ENCODE assay signal across 14 cellular contexts in the genomic region with DNA sequence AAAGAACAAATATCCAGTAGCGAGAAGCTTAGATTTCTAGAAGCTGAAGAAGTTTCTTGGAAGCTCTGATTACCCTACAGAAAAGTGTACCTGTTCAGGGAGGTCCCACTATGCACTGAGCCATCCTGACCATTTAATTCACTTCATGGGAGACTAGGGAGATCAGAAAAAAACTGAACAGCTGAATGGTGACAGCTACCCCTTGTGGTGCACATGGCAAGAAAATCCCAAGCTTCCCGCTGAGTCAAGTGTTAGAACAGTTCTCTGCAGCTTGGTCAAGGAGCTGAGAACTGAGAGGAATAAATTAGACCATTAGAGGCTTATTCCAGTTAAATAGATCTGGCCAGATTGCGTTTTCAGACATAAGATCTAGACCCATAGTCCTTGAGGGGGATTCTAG.
DNase-seq lines count a peak whose midpoint lies in the region; ATAC-seq and TF ChIP-seq lines count a peak whose summit lies in the region.
"Had no signal": no experiment of that assay in that cellular context is flagged by ENCODE, and none has a peak within 500 bp of the region (broad histone marks: within the 10 kb centered on the region; RNA-seq: fewer than 3 reads in every experiment).

No MANE protein-coding gene starts in this region.

- CTCF ChIA-PET in WTC11 (lab: Charles Lee): interaction anchor here (0.9 to 1.8 kb wide), 4 partner anchors 15 to 128 kb away, joined by 3 to 7 read pairs (median 3); no protein-coding TSS in a partner anchor

- H3K4me1 Mint-ChIP-seq in WTC11: no peaks in the 10 kb centered on the region

- POLR2A ChIA-PET in WTC11 (lab: Charles Lee): no interaction called here

- no peak overlapping the region for H3K27ac ChIP-seq in caudate nucleus (ENCODE audit: low read depth, low read length)
- H3K27ac ChIP-seq: esophagus squamous epithelium, left lung, SJCRH30 had no signal

- peak; percentile 59 for ATAC-seq in WTC11
- ATAC-seq: left lung had no signal

- H3K36me3 Mint-ChIP-seq in WTC11: no peaks in the 10 kb centered on the region

- no peak overlapping the region for H3K4me3 Mint-ChIP-seq in WTC11

- H3K9me3 Mint-ChIP-seq in WTC11: peaks cover 5% of the 10 kb centered on the region

- no peak for TF ChIP-seq CTCF in WTC11 (IDR thresholded peaks at IDR 0.05)

- DNase-seq in ELF-1 (ENCODE audit: low read depth, low spot score) (peak; percentile 6), M059J (ENCODE audit: low read depth) (peak; percentile 25), WTC11 (ENCODE audit: low spot score) (no peak), left kidney (ENCODE audit: low read depth, low spot score) (peak; percentile 9), SW480 (ENCODE audit: low spot score) (no peak), caudate nucleus (lab: John Stamatoyannopoulos, UW) (no peak)
- no peak for DNase-seq in activated CD4-positive, alpha-beta T cell treated with anti-CD3 and anti-CD28 coated beads, Interleukin-2, amount 50 U/mL, for 48 hours
- DNase-seq in activated T-cell treated with anti-CD3 and anti-CD28 coated beads, Interleukin-2, amount 50 U/mL, for 1 hour: no peak
- DNase-seq: cortex of kidney, esophagus squamous epithelium, left lung, NCI-H2029, NCI-H774 had no signal

- H3K27ac Mint-ChIP-seq in WTC11: no peak overlapping the region

- H3K27me3 Mint-ChIP-seq in WTC11 (ENCODE audit: low read depth): no peaks in the 10 kb centered on the region

TF ChIP-seq in WTC11, 78 proteins besides CTCF, POLR2A, EP300 and RAD21:
- TF ChIP-seq, protein P1, sequence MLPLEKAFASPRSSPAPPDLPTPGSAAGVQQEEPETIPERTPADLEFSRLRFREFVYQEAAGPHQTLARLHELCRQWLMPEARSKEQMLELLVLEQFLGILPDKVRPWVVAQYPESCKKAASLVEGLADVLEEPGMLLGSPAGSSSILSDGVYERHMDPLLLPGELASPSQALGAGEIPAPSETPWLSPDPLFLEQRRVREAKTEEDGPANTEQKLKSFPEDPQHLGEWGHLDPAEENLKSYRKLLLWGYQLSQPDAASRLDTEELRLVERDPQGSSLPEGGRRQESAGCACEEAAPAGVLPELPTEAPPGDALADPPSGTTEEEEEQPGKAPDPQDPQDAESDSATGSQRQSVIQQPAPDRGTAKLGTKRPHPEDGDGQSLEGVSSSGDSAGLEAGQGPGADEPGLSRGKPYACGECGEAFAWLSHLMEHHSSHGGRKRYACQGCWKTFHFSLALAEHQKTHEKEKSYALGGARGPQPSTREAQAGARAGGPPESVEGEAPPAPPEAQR (CRISPR knock-in tag; IDR thresholded peaks at IDR 0.05): no peak
- TF ChIP-seq, protein P2, sequence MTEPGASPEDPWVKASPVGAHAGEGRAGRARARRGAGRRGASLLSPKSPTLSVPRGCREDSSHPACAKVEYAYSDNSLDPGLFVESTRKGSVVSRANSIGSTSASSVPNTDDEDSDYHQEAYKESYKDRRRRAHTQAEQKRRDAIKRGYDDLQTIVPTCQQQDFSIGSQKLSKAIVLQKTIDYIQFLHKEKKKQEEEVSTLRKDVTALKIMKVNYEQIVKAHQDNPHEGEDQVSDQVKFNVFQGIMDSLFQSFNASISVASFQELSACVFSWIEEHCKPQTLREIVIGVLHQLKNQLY (CRISPR knock-in tag; IDR thresholded peaks at IDR 0.05): no peak
- no peak for TF ChIP-seq RORB (CRISPR knock-in tag; IDR thresholded peaks at IDR 0.05)
- TF ChIP-seq, protein P3, sequence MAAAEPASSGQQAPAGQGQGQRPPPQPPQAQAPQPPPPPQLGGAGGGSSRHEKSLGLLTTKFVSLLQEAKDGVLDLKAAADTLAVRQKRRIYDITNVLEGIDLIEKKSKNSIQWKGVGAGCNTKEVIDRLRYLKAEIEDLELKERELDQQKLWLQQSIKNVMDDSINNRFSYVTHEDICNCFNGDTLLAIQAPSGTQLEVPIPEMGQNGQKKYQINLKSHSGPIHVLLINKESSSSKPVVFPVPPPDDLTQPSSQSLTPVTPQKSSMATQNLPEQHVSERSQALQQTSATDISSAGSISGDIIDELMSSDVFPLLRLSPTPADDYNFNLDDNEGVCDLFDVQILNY (CRISPR knock-in tag; IDR thresholded peaks at IDR 0.05): no peak
- TF ChIP-seq TEAD1 (CRISPR knock-in tag; IDR thresholded peaks at IDR 0.05): no peak
- TF ChIP-seq PRRX2 (CRISPR knock-in tag; IDR thresholded peaks at IDR 0.05): no peak
- TF ChIP-seq JAZF1 (CRISPR knock-in tag; IDR thresholded peaks at IDR 0.05): no peak
- no peak for TF ChIP-seq JUN (CRISPR knock-in tag; IDR thresholded peaks at IDR 0.05)
- TF ChIP-seq GTF2I (CRISPR knock-in tag; conservative IDR thresholded peaks at IDR 0.05): no peak
- TF ChIP-seq, protein P4, sequence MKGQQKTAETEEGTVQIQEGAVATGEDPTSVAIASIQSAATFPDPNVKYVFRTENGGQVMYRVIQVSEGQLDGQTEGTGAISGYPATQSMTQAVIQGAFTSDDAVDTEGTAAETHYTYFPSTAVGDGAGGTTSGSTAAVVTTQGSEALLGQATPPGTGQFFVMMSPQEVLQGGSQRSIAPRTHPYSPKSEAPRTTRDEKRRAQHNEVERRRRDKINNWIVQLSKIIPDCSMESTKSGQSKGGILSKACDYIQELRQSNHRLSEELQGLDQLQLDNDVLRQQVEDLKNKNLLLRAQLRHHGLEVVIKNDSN (CRISPR knock-in tag; IDR thresholded peaks at IDR 0.05): no peak
- TF ChIP-seq, protein P5, sequence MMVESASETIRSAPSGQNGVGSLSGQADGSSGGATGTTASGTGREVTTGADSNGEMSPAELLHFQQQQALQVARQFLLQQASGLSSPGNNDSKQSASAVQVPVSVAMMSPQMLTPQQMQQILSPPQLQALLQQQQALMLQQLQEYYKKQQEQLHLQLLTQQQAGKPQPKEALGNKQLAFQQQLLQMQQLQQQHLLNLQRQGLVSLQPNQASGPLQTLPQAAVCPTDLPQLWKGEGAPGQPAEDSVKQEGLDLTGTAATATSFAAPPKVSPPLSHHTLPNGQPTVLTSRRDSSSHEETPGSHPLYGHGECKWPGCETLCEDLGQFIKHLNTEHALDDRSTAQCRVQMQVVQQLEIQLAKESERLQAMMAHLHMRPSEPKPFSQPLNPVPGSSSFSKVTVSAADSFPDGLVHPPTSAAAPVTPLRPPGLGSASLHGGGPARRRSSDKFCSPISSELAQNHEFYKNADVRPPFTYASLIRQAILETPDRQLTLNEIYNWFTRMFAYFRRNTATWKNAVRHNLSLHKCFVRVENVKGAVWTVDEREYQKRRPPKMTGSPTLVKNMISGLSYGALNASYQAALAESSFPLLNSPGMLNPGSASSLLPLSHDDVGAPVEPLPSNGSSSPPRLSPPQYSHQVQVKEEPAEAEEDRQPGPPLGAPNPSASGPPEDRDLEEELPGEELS (CRISPR knock-in tag; IDR thresholded peaks at IDR 0.05): no peak
- no peak for TF ChIP-seq MYBL2 (CRISPR knock-in tag; IDR thresholded peaks at IDR 0.05)
- no peak for TF ChIP-seq NR1H2 (CRISPR knock-in tag; IDR thresholded peaks at IDR 0.05)
- no peak for TF ChIP-seq NFYB (CRISPR knock-in tag; conservative IDR thresholded peaks at IDR 0.05; ENCODE audit: low read depth)
- TF ChIP-seq FOXK1 (CRISPR knock-in tag; IDR thresholded peaks at IDR 0.05): no peak
- TF ChIP-seq, protein P6, sequence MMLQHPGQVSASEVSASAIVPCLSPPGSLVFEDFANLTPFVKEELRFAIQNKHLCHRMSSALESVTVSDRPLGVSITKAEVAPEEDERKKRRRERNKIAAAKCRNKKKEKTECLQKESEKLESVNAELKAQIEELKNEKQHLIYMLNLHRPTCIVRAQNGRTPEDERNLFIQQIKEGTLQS (CRISPR knock-in tag; conservative IDR thresholded peaks at IDR 0.05): no peak
- no peak for TF ChIP-seq NR2C2 (CRISPR knock-in tag; IDR thresholded peaks at IDR 0.05)
- TF ChIP-seq, protein P7, sequence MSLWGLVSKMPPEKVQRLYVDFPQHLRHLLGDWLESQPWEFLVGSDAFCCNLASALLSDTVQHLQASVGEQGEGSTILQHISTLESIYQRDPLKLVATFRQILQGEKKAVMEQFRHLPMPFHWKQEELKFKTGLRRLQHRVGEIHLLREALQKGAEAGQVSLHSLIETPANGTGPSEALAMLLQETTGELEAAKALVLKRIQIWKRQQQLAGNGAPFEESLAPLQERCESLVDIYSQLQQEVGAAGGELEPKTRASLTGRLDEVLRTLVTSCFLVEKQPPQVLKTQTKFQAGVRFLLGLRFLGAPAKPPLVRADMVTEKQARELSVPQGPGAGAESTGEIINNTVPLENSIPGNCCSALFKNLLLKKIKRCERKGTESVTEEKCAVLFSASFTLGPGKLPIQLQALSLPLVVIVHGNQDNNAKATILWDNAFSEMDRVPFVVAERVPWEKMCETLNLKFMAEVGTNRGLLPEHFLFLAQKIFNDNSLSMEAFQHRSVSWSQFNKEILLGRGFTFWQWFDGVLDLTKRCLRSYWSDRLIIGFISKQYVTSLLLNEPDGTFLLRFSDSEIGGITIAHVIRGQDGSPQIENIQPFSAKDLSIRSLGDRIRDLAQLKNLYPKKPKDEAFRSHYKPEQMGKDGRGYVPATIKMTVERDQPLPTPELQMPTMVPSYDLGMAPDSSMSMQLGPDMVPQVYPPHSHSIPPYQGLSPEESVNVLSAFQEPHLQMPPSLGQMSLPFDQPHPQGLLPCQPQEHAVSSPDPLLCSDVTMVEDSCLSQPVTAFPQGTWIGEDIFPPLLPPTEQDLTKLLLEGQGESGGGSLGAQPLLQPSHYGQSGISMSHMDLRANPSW (CRISPR knock-in tag; conservative IDR thresholded peaks at IDR 0.05; ENCODE audit: low read depth): no peak
- TF ChIP-seq ZNF263 (CRISPR knock-in tag; IDR thresholded peaks at IDR 0.05; ENCODE audit: low read depth): no peak
- TF ChIP-seq CREB1 (CRISPR knock-in tag; IDR thresholded peaks at IDR 0.05): no peak

Comparison
In these comparisons a context has a peak if more than half of its experiments do, and no peak if none do; other contexts are left out.
1. DNase-seq: peak in ELF-1 (single experiment), M059J (single experiment) and left kidney (single experiment); none in WTC11 (single experiment), SW480 (single experiment), activated CD4-positive, alpha-beta T cell treated with anti-CD3 and anti-CD28 coated beads, Interleukin-2, amount 50 U/mL, for 48 hours (0 of 2), caudate nucleus (0 of 61) and activated T-cell treated with anti-CD3 and anti-CD28 coated beads, Interleukin-2, amount 50 U/mL, for 1 hour (single experiment).